Comparison of ENCODE assay signal across 8 cellular contexts in the genomic region with DNA sequence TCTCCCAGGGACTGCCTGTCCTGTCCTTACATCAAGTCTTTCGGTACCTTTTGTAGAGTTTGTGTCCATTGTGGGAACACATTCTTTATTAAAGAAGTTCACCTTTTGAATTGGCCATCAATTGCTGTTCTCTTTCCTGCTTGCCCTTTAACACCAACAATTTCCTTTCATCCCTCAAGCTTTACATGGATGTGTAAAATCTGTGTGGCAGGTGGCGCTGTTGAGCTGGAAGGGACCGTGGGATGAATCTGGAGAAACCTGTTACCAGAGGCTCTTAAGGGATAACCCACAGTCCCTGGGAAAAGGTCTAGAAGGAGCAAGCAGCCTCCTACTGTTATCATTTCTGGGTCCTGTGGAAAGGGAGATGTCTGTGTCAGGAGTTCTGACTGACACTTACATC. TPM values are rescaled to one million over a fixed set of nuclear protein-coding genes. Genes with fewer than 3 reads are reported as not detected.
DNase-seq lines count a peak whose midpoint lies in the region; ATAC-seq and TF ChIP-seq lines count a peak whose summit lies in the region.

No MANE protein-coding gene starts in this region.

- no peak overlapping the region for H4K8ac ChIP-seq in neuronal stem cell (ENCODE audit: low read depth, low read length)

- no peaks in the 10 kb centered on the region for H3K36me3 Mint-ChIP-seq in activated T-helper 1 cell treated with anti-CD3 and anti-CD28 coated beads, Interleukin-12 subunit alpha, Interleukin-12 subunit beta, Interleukin-2, Interleukin-4 antibody, amounts not matched to agents 30 ng/mL and 10 ng/mL and 1 ng/mL, durations not matched to agents 14 hours and 24 hours and 36 hours (ENCODE audit: low read depth)

- peak; percentile 43 for DNase-seq in GDM1 (lab: John Stamatoyannopoulos, UW)
- DNase-seq in LNCaP clone FGC (ENCODE audit: low read depth): peak; percentile 81
- peak; percentile 66 for DNase-seq in RPMI7951 (ENCODE audit: low read depth)
- DNase-seq in activated T-helper 1 cell treated with anti-CD3 and anti-CD28 coated beads, Interleukin-12 subunit alpha, Interleukin-12 subunit beta, Interleukin-2, Interleukin-4 antibody, amounts not matched to agents 30 ng/mL and 10 ng/mL and 1 ng/mL, durations not matched to agents 14 hours and 24 hours and 36 hours (ENCODE audit: low spot score): peak; percentile 32
- DNase-seq in fibroblast of peridontal ligament (ENCODE audit: extremely low read depth): peak; percentile 68
- peak; percentile 82 for DNase-seq in neuronal stem cell (ENCODE audit: low spot score)
- peak; percentile 93 to 97 for DNase-seq in thyroid gland

- no CpG with 5 or more reads among the region's 3 CpGs for WGBS in neuronal stem cell (ENCODE audit: extremely low coverage in 2 of 2, insufficient read length in 2 of 2, insufficient replicate concordance in 1 of 2), 2 donors
- WGBS in thyroid gland, 2 donors: 1 to 2% methylated on average over 3 of the region's 3 CpGs

- intact Hi-C loops in activated T-helper 1 cell treated with anti-CD3 and anti-CD28 coated beads, Interleukin-12 subunit alpha, Interleukin-12 subunit beta, Interleukin-2, Interleukin-4 antibody, amounts not matched to agents 30 ng/mL and 10 ng/mL and 1 ng/mL, durations not matched to agents 14 hours and 24 hours and 36 hours (cut with micrococcal nuclease): loop anchor here (1.0 kb wide), 1 partner anchor 85 kb away; no protein-coding TSS in a partner anchor
- intact Hi-C loops in thyroid gland (cut with DNase I): loop anchor here (5.0 kb wide), 1 partner anchor 288 kb away; no protein-coding TSS in a partner anchor

- H2AFZ ChIP-seq in neuronal stem cell (ENCODE audit: low read length): no peak overlapping the region

- no peak overlapping the region for H2BK12ac ChIP-seq in neuronal stem cell (ENCODE audit: low read length)

- no peaks in the 10 kb centered on the region for H3K36me3 ChIP-seq in neuronal stem cell (replicated peaks in 1 of 2; ENCODE audit: control insufficient read depth in 2 of 2, insufficient read depth in 2 of 2, low read length in 2 of 2)
- H3K36me3 ChIP-seq in thyroid gland: no peaks in the 10 kb centered on the region

- H3K27ac ChIP-seq in neuronal stem cell (replicated peaks; ENCODE audit: low read length) (no peak overlapping the region), thyroid gland (peak overlapping the region in 2 of 3 donors; percentile 59 to 65)

- peaks cover 10% of the 10 kb centered on the region for H3K4me1 Mint-ChIP-seq in activated T-helper 1 cell treated with anti-CD3 and anti-CD28 coated beads, Interleukin-12 subunit alpha, Interleukin-12 subunit beta, Interleukin-2, Interleukin-4 antibody, amounts not matched to agents 30 ng/mL and 10 ng/mL and 1 ng/mL, durations not matched to agents 14 hours and 24 hours and 36 hours (ENCODE audit: low read depth)

- H2BK120ac ChIP-seq in neuronal stem cell (ENCODE audit: low read depth, low read length): no peak overlapping the region

- no peak for ATAC-seq in HG03521 (IDR thresholded peaks at IDR 0.05; ENCODE audit: unreplicated experiment)

- H3K79me1 ChIP-seq in neuronal stem cell (ENCODE audit: low read depth, low read length): no peaks in the 10 kb centered on the region

- no peak overlapping the region for H3K14ac ChIP-seq in neuronal stem cell (ENCODE audit: low read length)

- H4K91ac ChIP-seq in neuronal stem cell (ENCODE audit: low read depth, low read length, poor library complexity): no peak overlapping the region

- H3K4me3 ChIP-seq in LNCaP clone FGC (ENCODE audit: low read depth, low read length): no peak overlapping the region
- H3K4me3 ChIP-seq in neuronal stem cell (ENCODE audit: low read length in 2 of 2): no peak overlapping the region
- H3K4me3 ChIP-seq in thyroid gland (replicated peaks in 1 of 3): no peak overlapping the region

- H3K27me3 Mint-ChIP-seq in activated T-helper 1 cell treated with anti-CD3 and anti-CD28 coated beads, Interleukin-12 subunit alpha, Interleukin-12 subunit beta, Interleukin-2, Interleukin-4 antibody, amounts not matched to agents 30 ng/mL and 10 ng/mL and 1 ng/mL, durations not matched to agents 14 hours and 24 hours and 36 hours (ENCODE audit: insufficient read depth): peaks cover 22% of the 10 kb centered on the region

- H3K18ac ChIP-seq in neuronal stem cell (ENCODE audit: low read length): no peak overlapping the region

- H3K9me3 ChIP-seq in neuronal stem cell (replicated peaks in 1 of 2; ENCODE audit: control insufficient read depth in 2 of 2, insufficient read depth in 1 of 2, low read depth in 1 of 2, low read length in 2 of 2): no peaks in the 10 kb centered on the region
- no peaks in the 10 kb centered on the region for H3K9me3 ChIP-seq in thyroid gland

- H2AK5ac ChIP-seq in neuronal stem cell (ENCODE audit: low read depth, low read length): no peak overlapping the region

- H3K9me3 Mint-ChIP-seq in activated T-helper 1 cell treated with anti-CD3 and anti-CD28 coated beads, Interleukin-12 subunit alpha, Interleukin-12 subunit beta, Interleukin-2, Interleukin-4 antibody, amounts not matched to agents 30 ng/mL and 10 ng/mL and 1 ng/mL, durations not matched to agents 14 hours and 24 hours and 36 hours: no peaks in the 10 kb centered on the region

- no peak overlapping the region for H3K27ac Mint-ChIP-seq in activated T-helper 1 cell treated with anti-CD3 and anti-CD28 coated beads, Interleukin-12 subunit alpha, Interleukin-12 subunit beta, Interleukin-2, Interleukin-4 antibody, amounts not matched to agents 30 ng/mL and 10 ng/mL and 1 ng/mL, durations not matched to agents 14 hours and 24 hours and 36 hours

- H3K4me3 Mint-ChIP-seq in activated T-helper 1 cell treated with anti-CD3 and anti-CD28 coated beads, Interleukin-12 subunit alpha, Interleukin-12 subunit beta, Interleukin-2, Interleukin-4 antibody, amounts not matched to agents 30 ng/mL and 10 ng/mL and 1 ng/mL, durations not matched to agents 14 hours and 24 hours and 36 hours: no peak overlapping the region

- H3K4me1 ChIP-seq in neuronal stem cell (ENCODE audit: control insufficient read depth in 2 of 2, insufficient read depth in 1 of 2, low read depth in 1 of 2, low read length in 2 of 2) (peaks cover 2 to 4% of the 10 kb centered on the region in 2 donors), thyroid gland (peaks cover 0 to 15% of the 10 kb centered on the region in 2 donors)

- H3K4me2 ChIP-seq in neuronal stem cell (ENCODE audit: insufficient read depth, low read length, poor library complexity, severe bottlenecking): no peak overlapping the region

- no peak overlapping the region for H2BK5ac ChIP-seq in neuronal stem cell (ENCODE audit: low read length)

- H3K4ac ChIP-seq in neuronal stem cell (ENCODE audit: low read length): no peak overlapping the region

- no peak overlapping the region for H3K23ac ChIP-seq in neuronal stem cell (ENCODE audit: low read depth, low read length, poor library complexity)

- no peak overlapping the region for H2BK15ac ChIP-seq in neuronal stem cell (ENCODE audit: low read length)

- H3K27me3 ChIP-seq in neuronal stem cell (ENCODE audit: control insufficient read depth in 3 of 3, insufficient read depth in 3 of 3, low read depth in 1 of 3, low read length in 3 of 3) (peaks cover 0 to 13% (median 0%) of the 10 kb centered on the region in 3 experiments), thyroid gland (no peaks in the 10 kb centered on the region)

- peak; percentile 96 for TF ChIP-seq CTCF in LNCaP clone FGC (IDR thresholded peaks at IDR 0.05; ENCODE audit: control insufficient read depth, extremely low read depth, insufficient read depth)
- peak; percentile 66 to 95 (median 84) for TF ChIP-seq CTCF in thyroid gland (IDR thresholded peaks at IDR 0.05)

- no peak for TF ChIP-seq POLR2A in thyroid gland (IDR thresholded peaks at IDR 0.05)

- H3K9ac ChIP-seq in neuronal stem cell (ENCODE audit: low read depth, low read length, poor library complexity): no peak overlapping the region

RNA-seq across cellular contexts. Expression of gene ZFP62, which starts 7.9 kb away (rescaled TPM):
- 15.0 and 16.0 TPM in 2 replicates for total RNA-seq in RPMI7951 (2014; rRNA removed; shearing (Covaris generic))
- 28.4 and 28.5 TPM in 2 replicates for total RNA-seq in activated T-helper 1 cell treated with anti-CD3 and anti-CD28 coated beads, Interleukin-12 subunit alpha, Interleukin-12 subunit beta, Interleukin-2, Interleukin-4 antibody, amounts not matched to agents 30 ng/mL and 10 ng/mL and 1 ng/mL, durations not matched to agents 14 hours and 24 hours and 36 hours
- 36.6 TPM for polyA plus RNA-seq in neuronal stem cell (2013, experiment 1 of 2)
- polyA plus RNA-seq in neuronal stem cell (2013, experiment 2 of 2): 36.1 TPM
- total RNA-seq in thyroid gland: 10 to 100 TPM; 41.1 to 58.9 (median 47.3) TPM

RNA-seq across cellular contexts. Expression of gene BTNL8, which starts 30.0 kb away (rescaled TPM):
- 0.12 and 0.29 TPM in 2 replicates for total RNA-seq in RPMI7951 (2014; rRNA removed; shearing (Covaris generic))
- not detected in 2 replicates for total RNA-seq in activated T-helper 1 cell treated with anti-CD3 and anti-CD28 coated beads, Interleukin-12 subunit alpha, Interleukin-12 subunit beta, Interleukin-2, Interleukin-4 antibody, amounts not matched to agents 30 ng/mL and 10 ng/mL and 1 ng/mL, durations not matched to agents 14 hours and 24 hours and 36 hours
- polyA plus RNA-seq in neuronal stem cell (2013, experiment 1 of 2): 0.26 TPM
- 0.26 TPM for polyA plus RNA-seq in neuronal stem cell (2013, experiment 2 of 2)
- total RNA-seq in thyroid gland: 1 to 10 TPM in 3 of 4 donors, under 1 TPM in 1; 0.89 to 7.1 (median 2.8) TPM

Comparison
In these comparisons a context has a peak if more than half of its experiments do, and no peak if none do; other contexts are left out.
1. DNase-seq: peak in every context shown above with its lines; median percentile 95 in thyroid gland; 82 in neuronal stem cell; 81 in LNCaP clone FGC; 68 in fibroblast of peridontal ligament; 66 in RPMI7951; 43 in GDM1; 32 in activated T-helper 1 cell treated with anti-CD3 and anti-CD28 coated beads, Interleukin-12 subunit alpha, Interleukin-12 subunit beta, Interleukin-2, Interleukin-4 antibody, amounts not matched to agents 30 ng/mL and 10 ng/mL and 1 ng/mL, durations not matched to agents 14 hours and 24 hours and 36 hours.